ENCODE assay signal across 1 cellular context in genomic region chr22:42985541-42985925, GRCh38.
TF ChIP-seq lines count a peak whose summit lies in the region.

No MANE protein-coding gene starts in this region.

TF ChIP-seq in WTC11, 78 proteins besides CTCF, POLR2A, EP300 and RAD21 (continued from another document):
- TF ChIP-seq, protein P1, sequence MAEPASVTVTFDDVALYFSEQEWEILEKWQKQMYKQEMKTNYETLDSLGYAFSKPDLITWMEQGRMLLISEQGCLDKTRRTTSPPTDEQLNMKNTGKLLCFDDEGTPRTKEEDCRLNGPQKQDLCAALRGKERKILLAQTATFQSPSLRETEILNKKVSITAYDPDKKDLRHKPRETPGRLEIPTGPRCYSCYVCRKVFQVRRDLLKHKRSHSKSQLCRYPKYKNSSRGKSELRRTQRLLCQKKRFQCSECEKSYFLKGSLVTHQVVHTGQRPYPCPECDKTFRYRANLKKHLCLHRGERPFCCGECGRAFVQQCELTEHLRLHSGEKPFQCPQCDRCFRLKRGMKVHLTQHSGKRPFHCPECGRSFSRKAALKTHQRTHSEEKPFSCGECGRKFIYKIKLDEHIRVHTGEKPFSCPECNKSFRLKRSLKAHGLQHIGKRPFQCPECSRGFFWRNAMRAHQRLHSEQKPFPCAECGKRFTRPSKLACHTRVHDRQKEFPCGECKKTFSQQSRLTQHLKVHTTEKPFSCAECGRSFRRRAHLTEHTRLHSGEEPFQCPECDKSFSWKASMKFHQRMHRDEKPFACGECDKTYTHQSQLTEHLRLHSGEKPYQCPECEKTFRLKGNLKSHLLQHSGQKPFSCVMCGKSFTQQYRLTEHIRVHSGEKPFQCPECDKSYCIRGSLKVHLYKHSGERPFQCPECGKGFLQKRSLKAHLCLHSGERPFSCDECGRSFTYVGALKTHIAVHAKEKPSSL (CRISPR knock-in tag; conservative IDR thresholded peaks at IDR 0.05) = no peak
- TF ChIP-seq PRRX2 (CRISPR knock-in tag; IDR thresholded peaks at IDR 0.05) (no peak), GABPB1 (CRISPR knock-in tag; IDR thresholded peaks at IDR 0.05) (no peak), ERG (CRISPR knock-in tag; IDR thresholded peaks at IDR 0.05) (no peak), SMAD3 (CRISPR knock-in tag; IDR thresholded peaks at IDR 0.05; ENCODE audit: borderline replicate concordance) (no peak), SOX15 (CRISPR knock-in tag; IDR thresholded peaks at IDR 0.05) (no peak), ZNF423 (CRISPR knock-in tag; IDR thresholded peaks at IDR 0.05) (no peak), IRF2 (CRISPR knock-in tag; IDR thresholded peaks at IDR 0.05; ENCODE audit: borderline replicate concordance, low read depth) (no peak), TEAD4 (CRISPR knock-in tag; IDR thresholded peaks at IDR 0.05) (no peak), ZSCAN18 (CRISPR knock-in tag; IDR thresholded peaks at IDR 0.05) (no peak), ZNF317 (CRISPR knock-in tag; IDR thresholded peaks at IDR 0.05; ENCODE audit: borderline replicate concordance, low read depth) (no peak), SMAD4 (CRISPR knock-in tag; IDR thresholded peaks at IDR 0.05) (no peak), GTF2I (CRISPR knock-in tag; conservative IDR thresholded peaks at IDR 0.05) (no peak)
- TF ChIP-seq, protein P2, sequence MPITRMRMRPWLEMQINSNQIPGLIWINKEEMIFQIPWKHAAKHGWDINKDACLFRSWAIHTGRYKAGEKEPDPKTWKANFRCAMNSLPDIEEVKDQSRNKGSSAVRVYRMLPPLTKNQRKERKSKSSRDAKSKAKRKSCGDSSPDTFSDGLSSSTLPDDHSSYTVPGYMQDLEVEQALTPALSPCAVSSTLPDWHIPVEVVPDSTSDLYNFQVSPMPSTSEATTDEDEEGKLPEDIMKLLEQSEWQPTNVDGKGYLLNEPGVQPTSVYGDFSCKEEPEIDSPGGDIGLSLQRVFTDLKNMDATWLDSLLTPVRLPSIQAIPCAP (CRISPR knock-in tag; IDR thresholded peaks at IDR 0.05) = no peak
TF ChIP-seq in WTC11: peak in this region for 0.
